In genomic region chr14:37591311-37591940, GRCh38 we compare ENCODE assay signal across 1 cellular context.
A peak's percentile ranks its signal among the peaks of the same experiment; 100 is the strongest.
TF ChIP-seq lines count a peak whose summit lies in the region.

No MANE protein-coding gene starts in this region.

TF ChIP-seq in HepG2, 621 proteins besides CTCF, POLR2A, EP300 and RAD21 (continued from another document and continues in another):
- TF ChIP-seq DNMT1 (CRISPR knock-in tag; IDR thresholded peaks at IDR 0.05), result no peak
- no peak for TF ChIP-seq ZNF816 (CRISPR knock-in tag; IDR thresholded peaks at IDR 0.05; ENCODE audit: borderline replicate concordance)
- 0 out of 2 replicates have a peak, but pooled peaks have one; percentile 8 for TF ChIP-seq KDM5A (IDR thresholded peaks at IDR 0.05; ENCODE audit: borderline replicate concordance, low read length)
- no peak for TF ChIP-seq TFE3 (CRISPR knock-in tag; IDR thresholded peaks at IDR 0.05)
- TF ChIP-seq THAP8 (CRISPR knock-in tag; IDR thresholded peaks at IDR 0.05; ENCODE audit: borderline replicate concordance), result no peak
- TF ChIP-seq HMG20A (CRISPR knock-in tag; IDR thresholded peaks at IDR 0.05; ENCODE audit: borderline replicate concordance), result no peak
- TF ChIP-seq SRSF4 (IDR thresholded peaks at IDR 0.05; ENCODE audit: low read depth, low read length, poor library complexity, severe bottlenecking), result peak; percentile 34
- no peak for TF ChIP-seq PHB2 (IDR thresholded peaks at IDR 0.05; ENCODE audit: partially characterized antibody)
- TF ChIP-seq ZNF776 (CRISPR knock-in tag; IDR thresholded peaks at IDR 0.05), result no peak
- no peak for TF ChIP-seq PHF8 (CRISPR knock-in tag; IDR thresholded peaks at IDR 0.05)
- 0 out of 2 replicates have a peak, but pooled peaks have one; percentile 32 for TF ChIP-seq ATF3 (CRISPR knock-in tag; IDR thresholded peaks at IDR 0.05)
- TF ChIP-seq KDM5B (CRISPR knock-in tag; IDR thresholded peaks at IDR 0.05; ENCODE audit: borderline replicate concordance), result no peak
- no peak for TF ChIP-seq MXI1 (IDR thresholded peaks at IDR 0.05; ENCODE audit: borderline replicate concordance, low read depth, low read length)
- TF ChIP-seq ZFX (CRISPR knock-in tag; IDR thresholded peaks at IDR 0.05; ENCODE audit: low read depth), result no peak
- TF ChIP-seq MXD3 (CRISPR knock-in tag; IDR thresholded peaks at IDR 0.05), result 0 out of 2 replicates have a peak, but pooled peaks have one; percentile 42
- TF ChIP-seq SMAD1 (CRISPR knock-in tag; IDR thresholded peaks at IDR 0.05; ENCODE audit: borderline replicate concordance, low read depth), result no peak
- TF ChIP-seq ZNF703 (CRISPR knock-in tag; IDR thresholded peaks at IDR 0.05; ENCODE audit: borderline replicate concordance), result no peak
- no peak for TF ChIP-seq KAT2B (IDR thresholded peaks at IDR 0.05; ENCODE audit: borderline replicate concordance, low read depth, low read length)
- no peak for TF ChIP-seq SIN3B (IDR thresholded peaks at IDR 0.05; ENCODE audit: low read length)
- TF ChIP-seq ZNF337 (CRISPR knock-in tag; IDR thresholded peaks at IDR 0.05; ENCODE audit: borderline replicate concordance, low read depth), result no peak
- no peak for TF ChIP-seq ZZZ3 (CRISPR knock-in tag; IDR thresholded peaks at IDR 0.05; ENCODE audit: borderline replicate concordance)
- no peak for TF ChIP-seq AKNA (CRISPR knock-in tag; IDR thresholded peaks at IDR 0.05; ENCODE audit: borderline replicate concordance)
- no peak for TF ChIP-seq ZNF770 (CRISPR knock-in tag; IDR thresholded peaks at IDR 0.05)
- TF ChIP-seq ZNF264 (CRISPR knock-in tag; IDR thresholded peaks at IDR 0.05), result no peak
- no peak for TF ChIP-seq MIER2 (CRISPR knock-in tag; IDR thresholded peaks at IDR 0.05)
- no peak for TF ChIP-seq ZBTB2 (CRISPR knock-in tag; IDR thresholded peaks at IDR 0.05; ENCODE audit: low read depth)
- TF ChIP-seq ZBTB37 (CRISPR knock-in tag; IDR thresholded peaks at IDR 0.05), result no peak
- no peak for TF ChIP-seq ZNF180 (CRISPR knock-in tag; IDR thresholded peaks at IDR 0.05; ENCODE audit: borderline replicate concordance, low read depth)
- TF ChIP-seq RFX1 (IDR thresholded peaks at IDR 0.05), result no peak
- TF ChIP-seq ZNF660 (CRISPR knock-in tag; IDR thresholded peaks at IDR 0.05; ENCODE audit: borderline replicate concordance, low read depth), result no peak
- no peak for TF ChIP-seq ATRX (CRISPR knock-in tag; IDR thresholded peaks at IDR 0.05; ENCODE audit: borderline replicate concordance)
- TF ChIP-seq HNRNPUL1 (IDR thresholded peaks at IDR 0.05; ENCODE audit: low read depth, low read length), result no peak
- TF ChIP-seq ZNF572 (CRISPR knock-in tag; IDR thresholded peaks at IDR 0.05), result no peak
- TF ChIP-seq NFE2 (CRISPR knock-in tag; IDR thresholded peaks at IDR 0.05), result no peak
- TF ChIP-seq ETV5 (CRISPR knock-in tag; IDR thresholded peaks at IDR 0.05; ENCODE audit: borderline replicate concordance), result no peak; the same call in 1 of the 2 replicates
- no peak for TF ChIP-seq ZGPAT (CRISPR knock-in tag; IDR thresholded peaks at IDR 0.05)
- no peak for TF ChIP-seq ZNF331 (CRISPR knock-in tag; IDR thresholded peaks at IDR 0.05)
- TF ChIP-seq ZSCAN30 (CRISPR knock-in tag; IDR thresholded peaks at IDR 0.05), result no peak
- no peak for TF ChIP-seq ZNF616 (CRISPR knock-in tag; IDR thresholded peaks at IDR 0.05; ENCODE audit: low read depth)
- no peak for TF ChIP-seq ZNF17 (CRISPR knock-in tag; IDR thresholded peaks at IDR 0.05)
- TF ChIP-seq JUNB (CRISPR knock-in tag; IDR thresholded peaks at IDR 0.05; ENCODE audit: borderline replicate concordance), result no peak
- TF ChIP-seq NFE2L1 (CRISPR knock-in tag; IDR thresholded peaks at IDR 0.05; ENCODE audit: borderline replicate concordance), result no peak
- TF ChIP-seq NR1H2 (CRISPR knock-in tag; IDR thresholded peaks at IDR 0.05; ENCODE audit: borderline replicate concordance, low read depth), result peak; percentile 23; the same call in 1 of the 2 replicates
- TF ChIP-seq GTF2F1 (IDR thresholded peaks at IDR 0.05; ENCODE audit: low read length), result no peak
- TF ChIP-seq MIXL1 (CRISPR knock-in tag; IDR thresholded peaks at IDR 0.05), result no peak
- no peak for TF ChIP-seq MYPOP (CRISPR knock-in tag; IDR thresholded peaks at IDR 0.05)
- TF ChIP-seq ZNF720 (CRISPR knock-in tag; IDR thresholded peaks at IDR 0.05), result no peak
- TF ChIP-seq RFX5 (IDR thresholded peaks at IDR 0.05; ENCODE audit: low read depth, low read length), result no peak
- TF ChIP-seq PCBP1 (IDR thresholded peaks at IDR 0.05; ENCODE audit: borderline replicate concordance, low read depth, low read length), result no peak
- TF ChIP-seq DNMT3B (CRISPR knock-in tag; conservative IDR thresholded peaks at IDR 0.05), result no peak
- 0 out of 2 replicates have a peak, but pooled peaks have one; percentile 39 for TF ChIP-seq ZBTB7A (CRISPR knock-in tag; IDR thresholded peaks at IDR 0.05)
- TF ChIP-seq NR2F6 (IDR thresholded peaks at IDR 0.05), result no peak
- TF ChIP-seq NR2F6 (CRISPR knock-in tag; IDR thresholded peaks at IDR 0.05), result no peak
- TF ChIP-seq AHR (CRISPR knock-in tag; IDR thresholded peaks at IDR 0.05), result no peak
- TF ChIP-seq ZNF292 (CRISPR knock-in tag; IDR thresholded peaks at IDR 0.05; ENCODE audit: borderline replicate concordance, low read depth), result no peak
- no peak for TF ChIP-seq ZNF496 (CRISPR knock-in tag; IDR thresholded peaks at IDR 0.05; ENCODE audit: insufficient replicate concordance)
- TF ChIP-seq CHCHD3 (CRISPR knock-in tag; IDR thresholded peaks at IDR 0.05), result no peak
- no peak for TF ChIP-seq WIZ (CRISPR knock-in tag; IDR thresholded peaks at IDR 0.05)
- no peak for TF ChIP-seq SOX6 (IDR thresholded peaks at IDR 0.05)
- TF ChIP-seq SOX6 (CRISPR knock-in tag; IDR thresholded peaks at IDR 0.05), result no peak
